In the genomic region with DNA sequence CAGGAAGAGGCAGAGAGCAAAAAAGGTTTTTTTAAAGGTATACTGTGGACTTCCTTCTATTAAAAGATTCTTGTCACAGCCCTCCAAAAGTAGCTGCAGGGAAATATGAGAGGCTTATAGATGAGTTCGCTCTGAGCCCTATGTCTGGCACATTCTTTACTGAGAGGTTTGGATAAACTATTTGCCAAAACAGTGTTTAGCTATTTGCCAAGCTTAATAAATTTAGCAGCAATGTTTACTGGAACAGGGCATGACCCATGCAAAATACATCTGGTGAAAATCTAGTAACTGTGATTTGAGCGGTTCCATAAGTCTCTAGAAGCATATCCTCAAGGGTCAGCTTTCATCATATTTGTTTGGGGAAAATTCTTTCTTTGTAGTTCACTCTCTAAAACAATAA, we compare ENCODE assay signal across 26 cellular contexts.
"Had no signal": no experiment of that assay in that cellular context is flagged by ENCODE, and none has a peak within 500 bp of the region (broad histone marks: within the 10 kb centered on the region; RNA-seq: fewer than 3 reads in every experiment).

No MANE protein-coding gene starts in this region.

- H3K27ac Mint-ChIP-seq: activated CD4-positive, alpha-beta memory T cell treated with anti-CD3 and anti-CD28 coated beads for 36 hours; activated CD4-positive, alpha-beta T cell treated with anti-CD3 and anti-CD28 coated beads, Interleukin-2, amount 10 ng/mL, durations not matched to agents 24 days and 14 days; activated naive CD4-positive, alpha-beta T cell treated with anti-CD3 and anti-CD28 coated beads, Interleukin-2, amount 10 ng/mL, durations not matched to agents 7 days and 5 days; activated naive CD8-positive, alpha-beta T cell treated with anti-CD3 and anti-CD28 coated beads, Interleukin-2, amount 10 ng/mL, durations not matched to agents 7 days and 5 days; activated T-helper 1 cell treated with anti-CD3 and anti-CD28 coated beads, Interleukin-12 subunit alpha, Interleukin-12 subunit beta, Interleukin-2, Interleukin-4 antibody, amounts not matched to agents 30 ng/mL and 10 ng/mL and 1 ng/mL, durations not matched to agents 14 hours and 24 hours and 36 hours; natural killer cell; stimulated activated naive B cell treated with anti-CD40 and anti-IgM and Interleukin-4, amounts not matched to agents 10 μg/mL and 1 μg/mL and 100 μg/mL, for 72 hours; T-cell had no signal

- ATAC-seq: esophagus mucosa; left ventricle myocardium superior; natural killer cell; sciatic nerve; stimulated activated naive B cell treated with anti-CD40 and anti-IgM and Interleukin-4, amounts not matched to agents 10 μg/mL and 1 μg/mL and 100 μg/mL, for 72 hours; T-cell had no signal

- H3K9me3 ChIP-seq: ascending aorta, stomach, thyroid gland, vagina had no signal

- H3K4me3 Mint-ChIP-seq: activated CD4-positive, alpha-beta memory T cell treated with anti-CD3 and anti-CD28 coated beads for 36 hours; activated CD4-positive, alpha-beta T cell treated with anti-CD3 and anti-CD28 coated beads, Interleukin-2, amount 10 ng/mL, durations not matched to agents 24 days and 14 days; activated naive CD4-positive, alpha-beta T cell treated with anti-CD3 and anti-CD28 coated beads, Interleukin-2, amount 10 ng/mL, durations not matched to agents 7 days and 5 days; activated naive CD8-positive, alpha-beta T cell treated with anti-CD3 and anti-CD28 coated beads, Interleukin-2, amount 10 ng/mL, durations not matched to agents 7 days and 5 days; activated T-helper 1 cell treated with anti-CD3 and anti-CD28 coated beads, Interleukin-12 subunit alpha, Interleukin-12 subunit beta, Interleukin-2, Interleukin-4 antibody, amounts not matched to agents 30 ng/mL and 10 ng/mL and 1 ng/mL, durations not matched to agents 14 hours and 24 hours and 36 hours; natural killer cell; stimulated activated naive B cell treated with anti-CD40 and anti-IgM and Interleukin-4, amounts not matched to agents 10 μg/mL and 1 μg/mL and 100 μg/mL, for 72 hours; T-cell had no signal

- H3K4me3 ChIP-seq: ascending aorta, cardiac muscle cell, coronary artery, stomach, thyroid gland, upper lobe of left lung, vagina had no signal

- H3K9me3 Mint-ChIP-seq: activated CD4-positive, alpha-beta T cell treated with anti-CD3 and anti-CD28 coated beads, Interleukin-2, amount 10 ng/mL, durations not matched to agents 24 days and 14 days; activated T-helper 1 cell treated with anti-CD3 and anti-CD28 coated beads, Interleukin-12 subunit alpha, Interleukin-12 subunit beta, Interleukin-2, Interleukin-4 antibody, amounts not matched to agents 30 ng/mL and 10 ng/mL and 1 ng/mL, durations not matched to agents 14 hours and 24 hours and 36 hours had no signal

- DNase-seq: activated CD4-positive, alpha-beta memory T cell treated with anti-CD3 and anti-CD28 coated beads for 36 hours; activated CD4-positive, alpha-beta T cell treated with anti-CD3 and anti-CD28 coated beads, Interleukin-2, amount 10 ng/mL, durations not matched to agents 24 days and 14 days; activated CD8-positive, alpha-beta memory T cell treated with anti-CD3 and anti-CD28 coated beads, Interleukin-2, amount 50 U/mL, for 4 hours; activated gamma-delta T cell; activated naive CD4-positive, alpha-beta T cell treated with anti-CD3 and anti-CD28 coated beads, Interleukin-2, amount 10 ng/mL, durations not matched to agents 7 days and 5 days; activated naive CD8-positive, alpha-beta T cell treated with anti-CD3 and anti-CD28 coated beads, Interleukin-2, amount 10 ng/mL, durations not matched to agents 7 days and 5 days; activated T-cell treated with anti-CD3 and anti-CD28 coated beads, Interleukin-2, amount 50 U/mL, for 1 hour; cerebellar nuclear complex; islet precursor cell; left ventricle myocardium superior; natural killer cell; small intestine; stimulated activated CD4-positive, alpha-beta T cell treated with anti-CD3 and anti-CD28 coated beads, Interleukin-1b, Interleukin-23, amount 100 ng/mL, for 48 hours; stimulated activated naive B cell treated with anti-CD40 and anti-IgM and Interleukin-4, amounts not matched to agents 10 μg/mL and 1 μg/mL and 100 μg/mL, for 72 hours; stomach; T-cell; thyroid gland; upper lobe of left lung had no signal

- H3K27ac ChIP-seq: ascending aorta, cardiac muscle cell, coronary artery, stomach, thyroid gland, upper lobe of left lung, vagina had no signal

- H3K36me3 Mint-ChIP-seq: activated CD4-positive, alpha-beta memory T cell treated with anti-CD3 and anti-CD28 coated beads for 36 hours; activated naive CD4-positive, alpha-beta T cell treated with anti-CD3 and anti-CD28 coated beads, Interleukin-2, amount 10 ng/mL, durations not matched to agents 7 days and 5 days; activated naive CD8-positive, alpha-beta T cell treated with anti-CD3 and anti-CD28 coated beads, Interleukin-2, amount 10 ng/mL, durations not matched to agents 7 days and 5 days; brain; natural killer cell; stimulated activated naive B cell treated with anti-CD40 and anti-IgM and Interleukin-4, amounts not matched to agents 10 μg/mL and 1 μg/mL and 100 μg/mL, for 72 hours; T-cell had no signal

- H3K4me1 Mint-ChIP-seq: activated CD4-positive, alpha-beta T cell treated with anti-CD3 and anti-CD28 coated beads, Interleukin-2, amount 10 ng/mL, durations not matched to agents 24 days and 14 days; activated naive CD4-positive, alpha-beta T cell treated with anti-CD3 and anti-CD28 coated beads, Interleukin-2, amount 10 ng/mL, durations not matched to agents 7 days and 5 days; activated naive CD8-positive, alpha-beta T cell treated with anti-CD3 and anti-CD28 coated beads, Interleukin-2, amount 10 ng/mL, durations not matched to agents 7 days and 5 days; natural killer cell; stimulated activated naive B cell treated with anti-CD40 and anti-IgM and Interleukin-4, amounts not matched to agents 10 μg/mL and 1 μg/mL and 100 μg/mL, for 72 hours; T-cell had no signal

- H3K27me3 Mint-ChIP-seq: activated CD4-positive, alpha-beta memory T cell treated with anti-CD3 and anti-CD28 coated beads for 36 hours; activated CD4-positive, alpha-beta T cell treated with anti-CD3 and anti-CD28 coated beads, Interleukin-2, amount 10 ng/mL, durations not matched to agents 24 days and 14 days; activated naive CD4-positive, alpha-beta T cell treated with anti-CD3 and anti-CD28 coated beads, Interleukin-2, amount 10 ng/mL, durations not matched to agents 7 days and 5 days; activated naive CD8-positive, alpha-beta T cell treated with anti-CD3 and anti-CD28 coated beads, Interleukin-2, amount 10 ng/mL, durations not matched to agents 7 days and 5 days; brain; stimulated activated naive B cell treated with anti-CD40 and anti-IgM and Interleukin-4, amounts not matched to agents 10 μg/mL and 1 μg/mL and 100 μg/mL, for 72 hours; T-cell had no signal

- H3K27me3 ChIP-seq: ascending aorta, cardiac muscle cell, stomach, thyroid gland, upper lobe of left lung, vagina had no signal
